In the genomic region with DNA sequence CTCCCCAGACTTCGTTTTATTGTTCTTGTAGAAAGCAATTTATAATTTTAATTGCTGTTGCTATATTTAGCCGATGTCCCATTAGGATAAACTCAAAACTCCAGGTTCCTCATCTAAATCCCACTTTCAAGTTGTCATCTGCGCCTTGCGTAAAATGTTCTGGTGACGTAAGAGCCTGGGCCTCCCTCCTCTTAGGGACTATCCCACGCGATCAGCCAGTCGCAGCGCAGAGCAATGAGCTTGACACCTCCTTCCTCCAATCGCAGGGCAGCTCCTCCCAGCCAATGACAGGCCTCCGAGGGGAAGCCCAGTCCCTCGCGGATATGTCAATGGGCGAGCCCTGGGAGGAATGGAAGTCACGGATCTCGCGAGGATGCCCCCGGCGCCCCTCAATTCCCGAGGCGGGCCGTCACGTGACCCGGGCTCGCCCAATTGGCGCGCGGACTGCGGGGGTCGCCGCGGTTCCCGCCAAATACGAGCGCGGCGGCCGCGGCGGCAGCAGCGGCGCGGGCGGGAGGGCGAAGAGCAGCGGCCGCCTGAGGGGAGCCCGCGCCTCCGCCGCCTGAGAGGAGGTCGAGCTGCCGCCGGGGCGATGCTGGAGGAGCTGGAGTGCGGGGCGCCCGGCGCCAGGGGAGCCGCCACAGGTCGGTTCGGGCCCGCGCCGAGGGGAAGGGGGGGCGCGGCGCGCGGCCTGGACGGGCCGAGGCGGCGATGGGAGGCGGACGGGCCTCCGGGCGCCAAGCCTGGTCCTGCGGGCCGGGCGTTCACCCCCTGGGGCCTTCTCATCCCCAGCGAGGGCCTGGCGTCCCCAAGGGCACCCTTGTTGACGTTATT, we compare ENCODE assay signal across 8 cellular contexts. TPM values are rescaled to one million over a fixed set of nuclear protein-coding genes. Genes with fewer than 3 reads are reported as not detected.
A peak's percentile ranks its signal among the peaks of the same experiment; 100 is the strongest.
DNase-seq lines count a peak whose midpoint lies in the region; ATAC-seq, FAIRE-seq and TF ChIP-seq lines count a peak whose summit lies in the region.

A gene with protein sequence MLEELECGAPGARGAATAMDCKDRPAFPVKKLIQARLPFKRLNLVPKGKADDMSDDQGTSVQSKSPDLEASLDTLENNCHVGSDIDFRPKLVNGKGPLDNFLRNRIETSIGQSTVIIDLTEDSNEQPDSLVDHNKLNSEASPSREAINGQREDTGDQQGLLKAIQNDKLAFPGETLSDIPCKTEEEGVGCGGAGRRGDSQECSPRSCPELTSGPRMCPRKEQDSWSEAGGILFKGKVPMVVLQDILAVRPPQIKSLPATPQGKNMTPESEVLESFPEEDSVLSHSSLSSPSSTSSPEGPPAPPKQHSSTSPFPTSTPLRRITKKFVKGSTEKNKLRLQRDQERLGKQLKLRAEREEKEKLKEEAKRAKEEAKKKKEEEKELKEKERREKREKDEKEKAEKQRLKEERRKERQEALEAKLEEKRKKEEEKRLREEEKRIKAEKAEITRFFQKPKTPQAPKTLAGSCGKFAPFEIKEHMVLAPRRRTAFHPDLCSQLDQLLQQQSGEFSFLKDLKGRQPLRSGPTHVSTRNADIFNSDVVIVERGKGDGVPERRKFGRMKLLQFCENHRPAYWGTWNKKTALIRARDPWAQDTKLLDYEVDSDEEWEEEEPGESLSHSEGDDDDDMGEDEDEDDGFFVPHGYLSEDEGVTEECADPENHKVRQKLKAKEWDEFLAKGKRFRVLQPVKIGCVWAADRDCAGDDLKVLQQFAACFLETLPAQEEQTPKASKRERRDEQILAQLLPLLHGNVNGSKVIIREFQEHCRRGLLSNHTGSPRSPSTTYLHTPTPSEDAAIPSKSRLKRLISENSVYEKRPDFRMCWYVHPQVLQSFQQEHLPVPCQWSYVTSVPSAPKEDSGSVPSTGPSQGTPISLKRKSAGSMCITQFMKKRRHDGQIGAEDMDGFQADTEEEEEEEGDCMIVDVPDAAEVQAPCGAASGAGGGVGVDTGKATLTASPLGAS (plus strand): TSS at position 470 of the 834 bp plus-strand sequence. CDS start 123 bp downstream, at position 593.

- H3K27me3 ChIP-seq in esophagus squamous epithelium = no peaks in the 10 kb centered on the region

- peak in 2 of 6 experiments; percentile 16 to 35 for TF ChIP-seq CTCF in esophagus squamous epithelium (IDR thresholded peaks at IDR 0.05)

- H3K36me3 Mint-ChIP-seq in activated T-cell treated with anti-CD3 and anti-CD28 coated beads, Interleukin-2, amount 50 U/mL, for 72 hours (ENCODE audit: insufficient read depth in 2 of 2) = peaks cover 7 to 8% of the 10 kb centered on the region in 2 donors

- H3K9me3 Mint-ChIP-seq in activated T-cell treated with anti-CD3 and anti-CD28 coated beads, Interleukin-2, amount 50 U/mL, for 72 hours = peaks cover 0 to 1% of the 10 kb centered on the region in 2 donors

- WGBS in esophagus squamous epithelium, 2 donors = 0% methylated on average over 7 of the region's 84 CpGs

- H3K27ac Mint-ChIP-seq in activated T-cell treated with anti-CD3 and anti-CD28 coated beads, Interleukin-2, amount 50 U/mL, for 72 hours = peak within 1 kb of the TSS; percentile 90

- peaks cover 28 to 56% (median 33%) of the 10 kb centered on the region in 3 donors for H3K4me1 ChIP-seq in esophagus squamous epithelium

- peak within 1 kb of the TSS; percentile 92 for H3K27ac ChIP-seq in KOPT-K1 (ENCODE audit: low read depth, low read length, poor library complexity, severe bottlenecking)
- peak within 1 kb of the TSS; percentile 94 to 99 (median 97) for H3K27ac ChIP-seq in esophagus squamous epithelium

- ATAC-seq in GM21786 (IDR thresholded peaks at IDR 0.05; ENCODE audit: unreplicated experiment) = peak; percentile 83
- peak; percentile 92 to 94 for ATAC-seq in activated T-cell treated with anti-CD3 and anti-CD28 coated beads, Interleukin-2, amount 50 U/mL, for 72 hours (replicated peaks in 1 of 2)

- peak in 3 of 4 donors; percentile 32 to 43 (median 40) for TF ChIP-seq POLR2A in esophagus squamous epithelium (IDR thresholded peaks at IDR 0.05)

- H3K36me3 ChIP-seq in KOPT-K1 (ENCODE audit: insufficient read depth, low read length) = peaks cover 39% of the 10 kb centered on the region
- peaks cover 0 to 16% (median 0%) of the 10 kb centered on the region in 3 donors for H3K36me3 ChIP-seq in esophagus squamous epithelium

- H3K4me3 ChIP-seq in esophagus squamous epithelium = peak within 1 kb of the TSS; percentile 69 to 98 (median 90)

- peak within 1 kb of the TSS; percentile 87 to 93 for H3K4me3 Mint-ChIP-seq in activated T-cell treated with anti-CD3 and anti-CD28 coated beads, Interleukin-2, amount 50 U/mL, for 72 hours

- DNase-seq in DMS79 (lab: John Stamatoyannopoulos, UW) (peak; percentile 99), RCC 7860 (ENCODE audit: low spot score) (peak; percentile 99), esophagus squamous epithelium (lab: John Stamatoyannopoulos, UW) (peak; percentile 97), myocyte (ENCODE audit: low read depth) (peak; percentile 100)
- DNase-seq in activated T-cell treated with anti-CD3 and anti-CD28 coated beads, Interleukin-2, amount 50 U/mL, for 72 hours = peak; percentile 99 to 100
- peak; percentile 97 to 99 for DNase-seq in stimulated activated CD8-positive, alpha-beta memory T cell treated with anti-CD3 and anti-CD28 coated beads, Interleukin-7, amount 100 ng/mL, for 48 hours (ENCODE audit: extremely low read depth in 1 of 2, low read depth in 1 of 2)

- H3K27me3 Mint-ChIP-seq in activated T-cell treated with anti-CD3 and anti-CD28 coated beads, Interleukin-2, amount 50 U/mL, for 72 hours (ENCODE audit: low read depth) = no peaks in the 10 kb centered on the region

- H3K9me3 ChIP-seq in KOPT-K1 (ENCODE audit: insufficient read depth, low read length, poor library complexity, severe bottlenecking) (no peaks in the 10 kb centered on the region), esophagus squamous epithelium (no peaks in the 10 kb centered on the region)

- peaks cover 71% of the 10 kb centered on the region for H3K4me1 Mint-ChIP-seq in activated T-cell treated with anti-CD3 and anti-CD28 coated beads, Interleukin-2, amount 50 U/mL, for 72 hours (ENCODE audit: low read depth)

- FAIRE-seq in RCC 7860 (lab: Jason Lieb, UNC) = peak; percentile 89

- intact Hi-C loops in esophagus squamous epithelium (cut with DNase I) = no loop called here

RNA-seq across cellular contexts. Expression of the gene that starts here (rescaled TPM):
- 10 to 100 TPM; 74.0 to 79.7 TPM for total RNA-seq in activated T-cell treated with anti-CD3 and anti-CD28 coated beads, Interleukin-2, amount 50 U/mL, for 72 hours
- total RNA-seq in esophagus squamous epithelium = 10 to 100 TPM in 3 of 4 donors, 1 to 10 TPM in 1; 7.6 to 20.9 (median 11.9) TPM
- total RNA-seq in myocyte = 3.1 TPM in 2 replicates
- 3.3 TPM for polyA plus RNA-seq in myocyte (2012)

Comparison
In these comparisons a context has a peak if more than half of its experiments do, and no peak if none do; other contexts are left out.
1. Peak in every context shown above with its lines: DNase-seq, ATAC-seq, H3K4me3 ChIP-seq and H3K27ac ChIP-seq.